In genomic region chr16:30561212-30561816, GRCh38 we compare ENCODE assay signal across 6 cellular contexts. TPM values are rescaled to one million over a fixed set of nuclear protein-coding genes. Genes with fewer than 3 reads are reported as not detected.
DNase-seq lines count a peak whose midpoint lies in the region; ATAC-seq and TF ChIP-seq lines count a peak whose summit lies in the region.

No MANE protein-coding gene starts in this region.

- peaks cover 0 to 27% of the 10 kb centered on the region in 2 donors for H3K4me1 ChIP-seq in right atrium auricular region
- H3K4me1 ChIP-seq in tibial artery: peaks cover 0 to 26% (median 17%) of the 10 kb centered on the region in 4 donors

- H3K4me3 ChIP-seq in right atrium auricular region (peak overlapping the region; percentile 41 to 56), tibial artery (peak overlapping the region; percentile 45 to 46)

- peak overlapping the region; percentile 59 to 60 for H3K27ac ChIP-seq in right atrium auricular region
- H3K27ac ChIP-seq in tibial artery: peak overlapping the region in 1 of 2 donors; percentile 60

- no peak for ATAC-seq in HG02571 (IDR thresholded peaks at IDR 0.05; ENCODE audit: unreplicated experiment)

- peaks cover 2% of the 10 kb centered on the region for H3K27me3 Mint-ChIP-seq in osteocyte (ENCODE audit: unreplicated experiment)

- H3K27me3 ChIP-seq in right atrium auricular region (no peaks in the 10 kb centered on the region), tibial artery (no peaks in the 10 kb centered on the region)

- H3K4me3 Mint-ChIP-seq in osteocyte (ENCODE audit: unreplicated experiment): no peak overlapping the region

- H3K36me3 Mint-ChIP-seq in osteocyte (ENCODE audit: unreplicated experiment): peaks cover under 1% of the 10 kb centered on the region

- intact Hi-C loops in tibial artery (cut with DNase I; ENCODE audit: low total_unique reads): no loop called here

- H3K9me3 ChIP-seq in right atrium auricular region: no peaks in the 10 kb centered on the region
- no peaks in the 10 kb centered on the region for H3K9me3 ChIP-seq in tibial artery

- TF ChIP-seq CTCF in right atrium auricular region (IDR thresholded peaks at IDR 0.05) (no peak), tibial artery (IDR thresholded peaks at IDR 0.05) (no peak), osteocyte (IDR thresholded peaks at IDR 0.05) (no peak)

- peak; percentile 44 for DNase-seq in activated CD4-positive, CD25-positive, alpha-beta regulatory T cell treated with anti-CD3 and anti-CD28 coated beads, Interleukin-2, amount 50 U/mL, for 72 hours
- no peak for DNase-seq in activated CD4-positive, CD25-positive, alpha-beta regulatory T cell (lab: John Stamatoyannopoulos, UW)
- DNase-seq in right atrium auricular region (ENCODE audit: low spot score) (no peak), tibial artery (no peak), osteocyte (ENCODE audit: extremely low spot score, unreplicated experiment) (no peak)

- H3K27ac Mint-ChIP-seq in osteocyte (ENCODE audit: unreplicated experiment): no peak overlapping the region

- no peaks in the 10 kb centered on the region for H3K9me3 Mint-ChIP-seq in osteocyte (ENCODE audit: unreplicated experiment)

- H3K4me1 Mint-ChIP-seq in osteocyte (ENCODE audit: unreplicated experiment): peaks cover 17% of the 10 kb centered on the region

- H3K36me3 ChIP-seq in right atrium auricular region (no peaks in the 10 kb centered on the region), tibial artery (peaks cover 0 to 2% (median 0%) of the 10 kb centered on the region in 3 donors)

RNA-seq across cellular contexts. Expression of gene ZNF764, which starts 3.1 kb away (rescaled TPM):
- 10 to 100 TPM; 12.0 to 16.9 TPM for total RNA-seq in right atrium auricular region
- 10.1 and 12.1 TPM in 2 replicates for total RNA-seq in osteocyte

RNA-seq across cellular contexts. Expression of gene ZNF688, which starts 10.2 kb away (rescaled TPM):
- total RNA-seq in right atrium auricular region: 10 to 100 TPM in 1 of 2 donors, 1 to 10 TPM in 1; 9.6 to 13.5 TPM
- 10.9 and 11.3 TPM in 2 replicates for total RNA-seq in osteocyte

RNA-seq across cellular contexts. Expression of gene ZNF785, which starts 24.2 kb away (rescaled TPM):
- 1 to 10 TPM; 5.5 to 6.0 TPM for total RNA-seq in right atrium auricular region
- 14.8 and 19.8 TPM in 2 replicates for total RNA-seq in osteocyte

RNA-seq across cellular contexts. Expression of gene ZNF747, which starts 26.7 kb away (rescaled TPM):
- 10 to 100 TPM; 13.3 to 16.2 TPM for total RNA-seq in right atrium auricular region
- total RNA-seq in osteocyte: 4.3 and 4.8 TPM in 2 replicates

RNA-seq across cellular contexts. Expression of gene ZNF768, which starts 34.9 kb away (rescaled TPM):
- total RNA-seq in right atrium auricular region (10 to 100 TPM; 41.1 to 51.4 TPM), osteocyte (36.4 and 37.1 TPM in 2 replicates)
